Comparison of ENCODE assay signal across 30 cellular contexts in genomic region chr1:181640959-181641358, GRCh38.
"Had no signal": no experiment of that assay in that cellular context is flagged by ENCODE, and none has a peak within 500 bp of the region (broad histone marks: within the 10 kb centered on the region; RNA-seq: fewer than 3 reads in every experiment).

No MANE protein-coding gene starts in this region.

- H3K4me1 ChIP-seq: lower lobe of right lung, neural progenitor cell, parathyroid adenoma, psoas muscle, sigmoid colon, vagina had no signal

- H3K4me3 ChIP-seq: coronary artery, dorsolateral prefrontal cortex, lower lobe of right lung, neural progenitor cell, psoas muscle, sigmoid colon, thoracic aorta, vagina had no signal

- H3K9ac ChIP-seq: neural progenitor cell, parathyroid adenoma had no signal

- H3K9me3 ChIP-seq: lower lobe of right lung, psoas muscle, thoracic aorta, vagina had no signal

- ATAC-seq: activated CD8-positive, alpha-beta T cell treated with anti-CD3 and anti-CD28 coated beads for 36 hours; activated T-cell treated with anti-CD3 and anti-CD28 coated beads, Interleukin-2, amount 50 U/mL, for 4 hours; activated T-helper 17 cell treated with anti-CD3 and anti-CD28 coated beads, Interleukin-2, amount 50 U/mL, for 72 hours; left lobe of liver; naive thymus-derived CD8-positive, alpha-beta T cell; psoas muscle; stimulated activated effector memory CD8-positive, alpha-beta T cell treated with anti-CD3 and anti-CD28 coated beads, Interleukin-12 subunit alpha, Interleukin-12 subunit beta, amount 100 ng/mL, for 72 hours had no signal

- H3K36me3 ChIP-seq: brain microvascular endothelial cell, lower lobe of right lung, neural progenitor cell, sigmoid colon, thoracic aorta, vagina had no signal

- H3K79me2 ChIP-seq: parathyroid adenoma had no signal

- FAIRE-seq: astrocyte, frontal cortex, small intestine had no signal

- H3K4me2 ChIP-seq: neural progenitor cell had no signal

- H2AFZ ChIP-seq: neural progenitor cell, parathyroid adenoma had no signal

- DNase-seq: activated B cell treated with CpG ODN at 0.5 μM for 24 hours; activated CD4-positive, alpha-beta T cell treated with anti-CD3 and anti-CD28 coated beads, Interleukin-2, amount 50 U/mL, for 1 hour; activated CD8-positive, alpha-beta T cell treated with anti-CD3 and anti-CD28 coated beads for 36 hours; activated gamma-delta T cell treated with Interleukin-2 at 50 U/mL for 16 hours; activated naive CD4-positive, alpha-beta T cell treated with anti-CD3 and anti-CD28 coated beads, Interleukin-2, amount 50 U/mL, for 16 hours; activated T-cell treated with anti-CD3 and anti-CD28 coated beads, Interleukin-2, amount 50 U/mL, for 4 hours; amniotic stem cell; brain microvascular endothelial cell; dorsolateral prefrontal cortex; effector memory CD4-positive, alpha-beta T cell; kidney glomerular epithelial cell; lower lobe of right lung; mesenchymal stem cell; naive thymus-derived CD8-positive, alpha-beta T cell; occipital lobe; psoas muscle; sigmoid colon; small intestine; stimulated activated CD4-positive, alpha-beta T cell treated with anti-CD3 and anti-CD28 coated beads, Interleukin-4, amount 100 ng/mL, for 24 hours; trophoblast cell had no signal

- H3K27ac ChIP-seq: brain microvascular endothelial cell, coronary artery, dorsolateral prefrontal cortex, lower lobe of right lung, neural progenitor cell, parathyroid adenoma, psoas muscle, sigmoid colon, thoracic aorta, vagina had no signal

- H3K27me3 ChIP-seq: brain microvascular endothelial cell, dorsolateral prefrontal cortex, neural progenitor cell, vagina had no signal
